ENCODE assay signal across 7 cellular contexts in genomic region chr1:226549937-226550670, GRCh38. TPM values are rescaled to one million over a fixed set of nuclear protein-coding genes. Genes with fewer than 3 reads are reported as not detected.
DNase-seq lines count a peak whose midpoint lies in the region; ATAC-seq and TF ChIP-seq lines count a peak whose summit lies in the region.

No MANE protein-coding gene starts in this region.

- H3K4me1 ChIP-seq in Karpas-422 (ENCODE audit: low read length), result peaks cover 28% of the 10 kb centered on the region

- no peaks in the 10 kb centered on the region for H3K27me3 ChIP-seq in Karpas-422 (ENCODE audit: low read length)

- H3K9me2 ChIP-seq in Karpas-422 (replicated peaks; ENCODE audit: insufficient read depth, low read length), result no peaks in the 10 kb centered on the region

- peaks cover 79% of the 10 kb centered on the region for H3K27me3 Mint-ChIP-seq in activated T-cell treated with anti-CD3 and anti-CD28 coated beads, Interleukin-2, amount 50 U/mL, for 24 hours

- H3K4me2 ChIP-seq in Karpas-422 (ENCODE audit: low read depth, low read length, poor library complexity, severe bottlenecking), result peak overlapping the region; percentile 19

- H2AFZ ChIP-seq in Karpas-422 (ENCODE audit: low read length), result no peak overlapping the region

- peaks cover 14% of the 10 kb centered on the region for H3K4me1 Mint-ChIP-seq in activated T-cell treated with anti-CD3 and anti-CD28 coated beads, Interleukin-2, amount 50 U/mL, for 24 hours (ENCODE audit: low read depth)

- no peaks in the 10 kb centered on the region for H3K36me3 ChIP-seq in Karpas-422 (ENCODE audit: insufficient read depth, low read length)

- no peaks in the 10 kb centered on the region for H4K20me1 ChIP-seq in Karpas-422 (ENCODE audit: insufficient read depth, low read depth, low read length)

- no peaks in the 10 kb centered on the region for H3K9me3 ChIP-seq in Karpas-422 (ENCODE audit: low read length)

- ATAC-seq in omental fat pad (ENCODE audit: low FRiP score), result peak; percentile 52

- H3K79me2 ChIP-seq in Karpas-422 (ENCODE audit: low read length), result no peaks in the 10 kb centered on the region

- TF ChIP-seq CTCF in GM12873 (IDR thresholded peaks at IDR 0.05; ENCODE audit: insufficient read depth, low read depth, low read length, missing control alignments) (peak; percentile 21), omental fat pad (IDR thresholded peaks at IDR 0.05) (no peak)

- no peak overlapping the region for H3K27ac ChIP-seq in Karpas-422 (ENCODE audit: low read length)

- H3K4me3 Mint-ChIP-seq in activated T-cell treated with anti-CD3 and anti-CD28 coated beads, Interleukin-2, amount 50 U/mL, for 24 hours, result peak overlapping the region; percentile 60

- no peaks in the 10 kb centered on the region for H3K9me3 Mint-ChIP-seq in activated T-cell treated with anti-CD3 and anti-CD28 coated beads, Interleukin-2, amount 50 U/mL, for 24 hours

- H3K4me3 ChIP-seq in Karpas-422 (ENCODE audit: low read length), result no peak overlapping the region

- DNase-seq in Karpas-422 (peak; percentile 72), germinal center (ENCODE audit: low spot score) (peak; percentile 47), omental fat pad (ENCODE audit: low spot score) (no peak), occipital lobe (lab: John Stamatoyannopoulos, UW) (no peak), OCI-M2 (lab: John Stamatoyannopoulos, UW; ENCODE audit: unreplicated experiment) (no peak)
- DNase-seq in activated T-cell treated with anti-CD3 and anti-CD28 coated beads, Interleukin-2, amount 50 U/mL, for 24 hours, result peak; percentile 53

- no peak overlapping the region for H3K27ac Mint-ChIP-seq in activated T-cell treated with anti-CD3 and anti-CD28 coated beads, Interleukin-2, amount 50 U/mL, for 24 hours

- no peak overlapping the region for H3K9ac ChIP-seq in Karpas-422 (ENCODE audit: low read length)

- no peaks in the 10 kb centered on the region for H3K36me3 Mint-ChIP-seq in activated T-cell treated with anti-CD3 and anti-CD28 coated beads, Interleukin-2, amount 50 U/mL, for 24 hours (ENCODE audit: low read depth)

RNA-seq across cellular contexts. Expression of gene STUM, which starts 1.5 kb away (rescaled TPM):
- total RNA-seq in Karpas-422 (2014; rRNA removed; shearing (Covaris generic); ENCODE audit: low replicate concordance), result 0.04 and 0.15 TPM in 2 replicates
- total RNA-seq in omental fat pad (1 to 10 TPM; 1.9 to 2.8 (median 2.2) TPM), occipital lobe (24.3 TPM)

Comparison
In these comparisons a context has a peak if more than half of its experiments do, and no peak if none do; other contexts are left out.
1. DNase-seq: peak in Karpas-422 (single experiment), activated T-cell treated with anti-CD3 and anti-CD28 coated beads, Interleukin-2, amount 50 U/mL, for 24 hours (single experiment) and germinal center (single experiment); none in omental fat pad (single experiment), occipital lobe (single experiment) and OCI-M2 (single experiment).